In genomic region chr15:63200464-63201242, GRCh38 we compare ENCODE assay signal across 23 cellular contexts. TPM values are rescaled to one million over a fixed set of nuclear protein-coding genes. Genes with fewer than 3 reads are reported as not detected.
DNase-seq lines count a peak whose midpoint lies in the region; ATAC-seq, FAIRE-seq and TF ChIP-seq lines count a peak whose summit lies in the region.
"Had no signal": no experiment of that assay in that cellular context is flagged by ENCODE, and none has a peak within 500 bp of the region (broad histone marks: within the 10 kb centered on the region; RNA-seq: fewer than 3 reads in every experiment).

No MANE protein-coding gene starts in this region.

- DNase-seq in NCI-H2171 treated with DMSO at 0.1 percent for 48 hours (lab: John Stamatoyannopoulos, UW) (peak; percentile 57), NCI-H2171 (lab: John Stamatoyannopoulos, UW) (no peak), erythroblast (lab: John Stamatoyannopoulos, UW) (peak; percentile 34 to 56), GM12891 (ENCODE audit: insufficient read length, low spot score) (no peak), H9 (no peak), NCI-H524 (lab: John Stamatoyannopoulos, UW) (no peak)
- peak in 1 of 3 donors; percentile 56 for DNase-seq in CD4-positive, CD25-positive, alpha-beta regulatory T cell
- no peak for DNase-seq in activated CD4-positive, alpha-beta memory T cell treated with anti-CD3 and anti-CD28 coated beads, Interleukin-2, amount 10 ng/mL, durations not matched to agents 7 days and 5 days
- DNase-seq: 8988T; activated gamma-delta T cell treated with Interleukin-2 at 50 U/mL for 16 hours; DMS79 treated with DMSO at 0.1 percent for 48 hours; Kasumi-1; NCI-H1436 treated with DMSO at 0.1 percent for 48 hours; NCI-H2227 treated with DMSO at 0.1 percent for 48 hours; Peyer's patch; spleen; stimulated activated CD8-positive, alpha-beta memory T cell treated with anti-CD3 and anti-CD28 coated beads, Interleukin-4, amount 100 ng/mL, for 48 hours had no signal

- no peak overlapping the region for H3K4me2 ChIP-seq in H9 (ENCODE audit: insufficient read depth, insufficient read length, low read length)
- H3K4me2 ChIP-seq: neural progenitor cell had no signal

- CTCF ChIA-PET in activated CD4-positive, alpha-beta memory T cell treated with anti-CD3 and anti-CD28 coated beads, Interleukin-2, amount 10 ng/mL, durations not matched to agents 7 days and 5 days (lab: Charles Lee), result interaction anchor here (1.3 kb wide), 1 partner anchor 7 kb away, joined by 3 read pairs; no protein-coding TSS in a partner anchor

- H3K79me2 ChIP-seq in H9 (ENCODE audit: insufficient read depth, low read length), result 0 out of 2 replicates have a peak, but pooled peaks cover 2% of the 10 kb centered on the region

- H3K18ac ChIP-seq in H9 (ENCODE audit: insufficient read length, low read depth, low read length), result no peak overlapping the region

- no peaks in the 10 kb centered on the region for H3K9me3 Mint-ChIP-seq in CD4-positive, CD25-positive, alpha-beta regulatory T cell
- no peaks in the 10 kb centered on the region for H3K9me3 Mint-ChIP-seq in activated CD4-positive, alpha-beta memory T cell treated with anti-CD3 and anti-CD28 coated beads, Interleukin-2, amount 10 ng/mL, durations not matched to agents 7 days and 5 days
- H3K9me3 Mint-ChIP-seq in H9, result no peaks in the 10 kb centered on the region

- no peak overlapping the region for H3K4ac ChIP-seq in H9 (ENCODE audit: low read depth, low read length)

- no peak overlapping the region for H2BK20ac ChIP-seq in H9 (ENCODE audit: low read depth, low read length, poor library complexity, severe bottlenecking)

- peaks cover 79% of the 10 kb centered on the region for H3K4me1 ChIP-seq in CD4-positive, CD25-positive, alpha-beta regulatory T cell (ENCODE audit: control insufficient read depth, insufficient read depth, low read length, poor library complexity, severe bottlenecking)
- H3K4me1 ChIP-seq in H9 (ENCODE audit: insufficient read depth, low read length), result peaks cover 9% of the 10 kb centered on the region; the same call in 1 of the 2 replicates

- no peak overlapping the region for H3K23ac ChIP-seq in H9 (ENCODE audit: insufficient read length, low read depth, low read length)

- no peak overlapping the region for H3K56ac ChIP-seq in H9 (ENCODE audit: insufficient read length, low read depth, low read length)

- no peak overlapping the region for H2AFZ ChIP-seq in H9 (ENCODE audit: low read length)
- H2AFZ ChIP-seq: neural progenitor cell had no signal

- H2BK120ac ChIP-seq in H9 (ENCODE audit: low read depth, low read length, poor library complexity, severe bottlenecking), result no peak overlapping the region

- FAIRE-seq in GM12891 (lab: Jason Lieb, UNC), result no peak
- FAIRE-seq: frontal cortex had no signal

- no peak overlapping the region for H2BK5ac ChIP-seq in H9 (ENCODE audit: insufficient read length, low read length)

- H3T11ph ChIP-seq in H9 (ENCODE audit: low read length), result no peak overlapping the region

- peaks cover 33 to 96% (median 80%) of the 10 kb centered on the region in 4 donors for H3K4me1 Mint-ChIP-seq in CD4-positive, CD25-positive, alpha-beta regulatory T cell
- H3K4me1 Mint-ChIP-seq in activated CD4-positive, alpha-beta memory T cell treated with anti-CD3 and anti-CD28 coated beads, Interleukin-2, amount 10 ng/mL, durations not matched to agents 7 days and 5 days, result peaks cover 79% of the 10 kb centered on the region
- peaks cover 47 to 54% of the 10 kb centered on the region in 2 experiments for H3K4me1 Mint-ChIP-seq in H9

- no peak overlapping the region for H2BK15ac ChIP-seq in H9 (ENCODE audit: low read depth, low read length)

- H2AK5ac ChIP-seq in H9 (ENCODE audit: insufficient read length, low read length), result no peak overlapping the region

- no peaks in the 10 kb centered on the region for H4K20me1 ChIP-seq in H9 (ENCODE audit: control insufficient read depth, insufficient read depth, insufficient read length)

- no peak overlapping the region for H2BK12ac ChIP-seq in H9 (ENCODE audit: insufficient read length, low read depth, low read length)

- no peak for ATAC-seq in CD4-positive, CD25-positive, alpha-beta regulatory T cell (ENCODE audit: low read depth in 2 of 2)

- H3K27ac Mint-ChIP-seq in CD4-positive, CD25-positive, alpha-beta regulatory T cell, result peak overlapping the region; percentile 68 to 89 (median 75)
- no peak overlapping the region for H3K27ac Mint-ChIP-seq in activated CD4-positive, alpha-beta memory T cell treated with anti-CD3 and anti-CD28 coated beads, Interleukin-2, amount 10 ng/mL, durations not matched to agents 7 days and 5 days
- H3K27ac Mint-ChIP-seq in H9, result no peak overlapping the region
- H3K27ac Mint-ChIP-seq: neural progenitor cell had no signal

- H3K36me3 Mint-ChIP-seq in CD4-positive, CD25-positive, alpha-beta regulatory T cell, result peaks cover 40% of the 10 kb centered on the region
- H3K36me3 Mint-ChIP-seq in activated CD4-positive, alpha-beta memory T cell treated with anti-CD3 and anti-CD28 coated beads, Interleukin-2, amount 10 ng/mL, durations not matched to agents 7 days and 5 days (ENCODE audit: low read depth), result peaks cover 54% of the 10 kb centered on the region
- peaks cover 0 to 6% (median 1%) of the 10 kb centered on the region in 3 experiments; a peak in 2 of 7 replicates for H3K36me3 Mint-ChIP-seq in H9 (ENCODE audit: insufficient read depth in 1 of 3, low read depth in 3 of 3)

- TF ChIP-seq CTCF in H9 (conservative IDR thresholded peaks at IDR 0.05), result no peak

- H4K5ac ChIP-seq in H9 (ENCODE audit: insufficient read length, low read depth, low read length), result no peak overlapping the region

- H3K23me2 ChIP-seq in H9 (ENCODE audit: insufficient read length, low read depth, low read length, poor library complexity, severe bottlenecking), result no peaks in the 10 kb centered on the region

- H3K36me3 ChIP-seq in CD4-positive, CD25-positive, alpha-beta regulatory T cell (ENCODE audit: control insufficient read depth, insufficient read depth, low read length), result peaks cover 5% of the 10 kb centered on the region
- H3K36me3 ChIP-seq: neural progenitor cell, Peyer's patch, thoracic aorta had no signal

- H4K8ac ChIP-seq in H9 (replicated peaks; ENCODE audit: insufficient read length, low read depth, low read length), result no peak overlapping the region

- no peaks in the 10 kb centered on the region for H3K27me3 ChIP-seq in CD4-positive, CD25-positive, alpha-beta regulatory T cell (ENCODE audit: control insufficient read depth, insufficient read depth, low read length)
- no peaks in the 10 kb centered on the region for H3K27me3 ChIP-seq in H9 (ENCODE audit: insufficient read depth, low read length)
- H3K27me3 ChIP-seq: BLaER1, neural progenitor cell, Peyer's patch, spleen had no signal

- no peak for TF ChIP-seq POLR2A in erythroblast (IDR thresholded peaks at IDR 0.05; ENCODE audit: low read length)
- TF ChIP-seq POLR2A in GM12891 (IDR thresholded peaks at IDR 0.05; ENCODE audit: low read depth, low read length), result no peak

- H3K14ac ChIP-seq in H9 (ENCODE audit: insufficient read depth, low read length), result no peak overlapping the region

- no peaks in the 10 kb centered on the region for H3K27me3 Mint-ChIP-seq in CD4-positive, CD25-positive, alpha-beta regulatory T cell
- H3K27me3 Mint-ChIP-seq in activated CD4-positive, alpha-beta memory T cell treated with anti-CD3 and anti-CD28 coated beads, Interleukin-2, amount 10 ng/mL, durations not matched to agents 7 days and 5 days, result no peaks in the 10 kb centered on the region
- H3K27me3 Mint-ChIP-seq in H9 (ENCODE audit: low read depth), result no peaks in the 10 kb centered on the region

- H3K4me3 ChIP-seq in CD4-positive, CD25-positive, alpha-beta regulatory T cell (ENCODE audit: low read depth, low read length), result peak overlapping the region; percentile 48
- H3K4me3 ChIP-seq: BLaER1, neural progenitor cell, Peyer's patch, SK-N-MC, spleen, thoracic aorta had no signal

- POLR2A ChIA-PET in activated CD4-positive, alpha-beta memory T cell treated with anti-CD3 and anti-CD28 coated beads, Interleukin-2, amount 10 ng/mL, durations not matched to agents 7 days and 5 days (lab: Charles Lee), result interaction anchor here (0.8 to 6.6 kb wide), 3 partner anchors 7 to 43 kb away, joined by 3 to 91 read pairs (median 3); partner anchors contain the start of gene RPS27L

- WGBS in H9 (ENCODE audit: extremely low coverage, insufficient read length, low lambda C conversion rate), result no CpG with 5 or more reads among the region's 5 CpGs

- H3K9ac ChIP-seq in H9 (ENCODE audit: extremely low read depth, insufficient read length, low read length), result no peak overlapping the region
- H3K9ac ChIP-seq: BLaER1, neural progenitor cell had no signal

- no peak overlapping the region for H4K91ac ChIP-seq in H9 (ENCODE audit: insufficient read length, low read depth, low read length)

- H3K9me3 ChIP-seq in CD4-positive, CD25-positive, alpha-beta regulatory T cell (ENCODE audit: control insufficient read depth in 2 of 2, low read length in 2 of 2), result no peaks in the 10 kb centered on the region
- no peaks in the 10 kb centered on the region for H3K9me3 ChIP-seq in H9 (ENCODE audit: control insufficient read depth, low read depth, low read length)
- H3K9me3 ChIP-seq: BLaER1, Peyer's patch, spleen, thoracic aorta had no signal

- no peaks in the 10 kb centered on the region for H3K79me1 ChIP-seq in H9 (ENCODE audit: insufficient read depth, low read depth, low read length, poor library complexity, severe bottlenecking)

- no peak overlapping the region for H3K27ac ChIP-seq in CD4-positive, CD25-positive, alpha-beta regulatory T cell (ENCODE audit: insufficient read depth, low read length, poor library complexity, severe bottlenecking)
- no peak overlapping the region for H3K27ac ChIP-seq in H9 (ENCODE audit: insufficient read length, low read depth, low read length)
- H3K27ac ChIP-seq: BLaER1, epithelial cell of prostate, neural progenitor cell, Peyer's patch, SK-N-MC, thoracic aorta had no signal

- H3K4me3 Mint-ChIP-seq in CD4-positive, CD25-positive, alpha-beta regulatory T cell, result peak overlapping the region in 3 of 4 donors; percentile 58 to 75 (median 72)
- H3K4me3 Mint-ChIP-seq in activated CD4-positive, alpha-beta memory T cell treated with anti-CD3 and anti-CD28 coated beads, Interleukin-2, amount 10 ng/mL, durations not matched to agents 7 days and 5 days, result peak overlapping the region; percentile 15
- H3K4me3 Mint-ChIP-seq in H9, result no peak overlapping the region
- H3K4me3 Mint-ChIP-seq: neural progenitor cell had no signal

RNA-seq across cellular contexts. Expression of gene RAB8B, which starts 11.2 kb away (rescaled TPM):
- 114 TPM for total RNA-seq in CD4-positive, CD25-positive, alpha-beta regulatory T cell
- 10 to 100 TPM; 67.4 to 82.4 (median 74.4) TPM for polyA plus RNA-seq in CD4-positive, CD25-positive, alpha-beta regulatory T cell
- 100 to 1,000 TPM; 133 to 139 TPM for total RNA-seq in activated CD4-positive, alpha-beta memory T cell treated with anti-CD3 and anti-CD28 coated beads, Interleukin-2, amount 10 ng/mL, durations not matched to agents 7 days and 5 days
- 55.6 TPM for polyA plus RNA-seq in GM12891 (2012; ENCODE audit: low read depth, missing spikeins)
- 32.2 and 33.8 TPM in 2 replicates for total RNA-seq in H9 (2021)

RNA-seq across cellular contexts. Expression of gene RPS27L, which starts 43.4 kb away (rescaled TPM):
- total RNA-seq in CD4-positive, CD25-positive, alpha-beta regulatory T cell, result 94.0 TPM
- polyA plus RNA-seq in CD4-positive, CD25-positive, alpha-beta regulatory T cell, result 100 to 1,000 TPM; 264 to 422 (median 337) TPM
- total RNA-seq in activated CD4-positive, alpha-beta memory T cell treated with anti-CD3 and anti-CD28 coated beads, Interleukin-2, amount 10 ng/mL, durations not matched to agents 7 days and 5 days, result 100 to 1,000 TPM; 171 to 173 TPM
- 319 TPM for polyA plus RNA-seq in GM12891 (2012; ENCODE audit: low read depth, missing spikeins)
- total RNA-seq in H9 (2021), result 180 and 194 TPM in 2 replicates

Comparison
In these comparisons a context has a peak if more than half of its experiments do, and no peak if none do; other contexts are left out.
1. DNase-seq: peak in NCI-H2171 treated with DMSO at 0.1 percent for 48 hours (single experiment) and erythroblast (2 of 2); none in NCI-H2171 (single experiment), activated CD4-positive, alpha-beta memory T cell treated with anti-CD3 and anti-CD28 coated beads, Interleukin-2, amount 10 ng/mL, durations not matched to agents 7 days and 5 days (single experiment), GM12891 (single experiment), H9 (single experiment) and NCI-H524 (0 of 2).
2. H3K27ac Mint-ChIP-seq: peak in CD4-positive, CD25-positive, alpha-beta regulatory T cell (3 of 3); none in activated CD4-positive, alpha-beta memory T cell treated with anti-CD3 and anti-CD28 coated beads, Interleukin-2, amount 10 ng/mL, durations not matched to agents 7 days and 5 days (single experiment) and H9 (0 of 3).
3. H3K4me3 Mint-ChIP-seq: peak in CD4-positive, CD25-positive, alpha-beta regulatory T cell (3 of 4) and activated CD4-positive, alpha-beta memory T cell treated with anti-CD3 and anti-CD28 coated beads, Interleukin-2, amount 10 ng/mL, durations not matched to agents 7 days and 5 days (single experiment); none in H9 (0 of 2).